16 cellular contexts compared by ENCODE assay signal in the genomic region with DNA sequence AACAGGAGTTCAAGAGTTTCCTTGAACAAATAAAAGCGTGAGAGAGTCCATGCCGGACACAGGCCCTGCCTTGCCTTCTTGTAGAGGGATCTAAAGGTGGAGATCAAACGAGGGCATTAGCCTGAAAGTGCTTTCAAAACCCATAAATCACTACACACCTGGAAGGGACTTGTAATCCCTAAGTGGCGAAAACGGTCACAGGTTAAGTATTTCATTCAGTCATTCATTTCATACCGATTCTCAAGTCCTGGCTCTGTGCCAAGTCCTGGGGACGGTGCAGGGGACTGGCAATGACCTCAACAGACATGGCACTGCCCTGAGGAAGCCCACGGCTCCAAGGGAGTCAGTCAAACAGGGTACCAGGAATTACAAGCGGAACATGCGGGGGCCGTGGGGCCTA. TPM values are rescaled to one million over a fixed set of nuclear protein-coding genes. Genes with fewer than 3 reads are reported as not detected.
DNase-seq lines count a peak whose midpoint lies in the region; ATAC-seq, FAIRE-seq and TF ChIP-seq lines count a peak whose summit lies in the region.
"Had no signal": no experiment of that assay in that cellular context is flagged by ENCODE, and none has a peak within 500 bp of the region (broad histone marks: within the 10 kb centered on the region; RNA-seq: fewer than 3 reads in every experiment).

No MANE protein-coding gene starts in this region.

- ATAC-seq in HCT116 = peak; percentile 31

- H3K4me2 ChIP-seq in HCT116 (ENCODE audit: low read length) (peak overlapping the region; percentile 24), smooth muscle cell (no peak overlapping the region)

- no peak for DNase-seq in HCT116 (ENCODE audit: low read depth, low spot score)
- peak; percentile 15 for DNase-seq in LoVo (ENCODE audit: low spot score)
- no peak for DNase-seq in bronchial epithelial cell (ENCODE audit: low read depth)
- no peak for DNase-seq in nephron progenitor cell
- no peak for DNase-seq in mesenteric fat pad (ENCODE audit: low spot score)
- DNase-seq in smooth muscle cell (lab: John Stamatoyannopoulos, UW; ENCODE audit: unreplicated experiment) = no peak
- DNase-seq in NCI-H2171 (lab: John Stamatoyannopoulos, UW) = no peak
- DNase-seq: BE2C, MM.1S, NCI-H2081 treated with DMSO at 0.1 percent for 48 hours, NCI-H345, NCI-H774, SHP77 treated with DMSO at 0.1 percent for 48 hours had no signal

- H3K4me3 ChIP-seq in HCT116 (replicated peaks in 1 of 2; ENCODE audit: low read depth in 1 of 2, low read length in 2 of 2) = no peak overlapping the region
- no peak overlapping the region for H3K4me3 ChIP-seq in bronchial epithelial cell (ENCODE audit: low read depth, low read length)
- H3K4me3 ChIP-seq in smooth muscle cell = no peak overlapping the region
- H3K4me3 ChIP-seq: GM23248 had no signal

- CTCF ChIA-PET in HCT116 (lab: Charles Lee) = no interaction called here

- no peak for TF ChIP-seq CTCF in HCT116 (IDR thresholded peaks at IDR 0.05 in 2 of 3, conservative IDR thresholded peaks at IDR 0.05 in 1 of 3; ENCODE audit: borderline replicate concordance in 1 of 3, insufficient read depth in 1 of 3, low read depth in 2 of 3, low read length in 2 of 3)
- no peak for TF ChIP-seq CTCF in bronchial epithelial cell (IDR thresholded peaks at IDR 0.05; ENCODE audit: insufficient read depth, low read length, severe bottlenecking)
- TF ChIP-seq CTCF in nephron progenitor cell (IDR thresholded peaks at IDR 0.05) = no peak
- TF ChIP-seq CTCF in smooth muscle cell (IDR thresholded peaks at IDR 0.05; ENCODE audit: borderline replicate concordance, insufficient read depth, poor library complexity, severe bottlenecking) = no peak

- H3K4me1 ChIP-seq in HCT116 (ENCODE audit: control insufficient read depth in 1 of 2, insufficient read depth in 2 of 2, low read length in 2 of 2) = peaks cover 13 to 22% of the 10 kb centered on the region in 2 experiments; a peak in 3 of 4 replicates
- H3K4me1 ChIP-seq in smooth muscle cell (ENCODE audit: low read depth) = peaks cover 7% of the 10 kb centered on the region

- POLR2A ChIA-PET in HCT116 (lab: Charles Lee) = no interaction called here

- RAD21 ChIA-PET in HCT116 (lab: Charles Lee; ENCODE audit: low non-redundant PET in 1 of 2, low total read pairs in 2 of 2, uncharacterized antibody in 2 of 2, unreplicated experiment in 2 of 2) = no interaction called here

- H3K4me3 Mint-ChIP-seq in nephron progenitor cell = no peak overlapping the region
- H3K4me3 Mint-ChIP-seq: CD4-positive, alpha-beta memory T cell had no signal

- H3K27me3 ChIP-seq in HCT116 (ENCODE audit: insufficient read depth, low read length) = no peaks in the 10 kb centered on the region
- no peaks in the 10 kb centered on the region for H3K27me3 ChIP-seq in bronchial epithelial cell (ENCODE audit: control insufficient read depth, insufficient read depth, low read length)
- no peaks in the 10 kb centered on the region for H3K27me3 ChIP-seq in smooth muscle cell (ENCODE audit: low read depth)
- H3K27me3 ChIP-seq: BE2C had no signal

- intact Hi-C loops in HCT116 (cut with micrococcal nuclease) = no loop called here

- H3K79me2 ChIP-seq in HCT116 (ENCODE audit: insufficient read depth, low read length) (peaks cover 26% of the 10 kb centered on the region), smooth muscle cell (ENCODE audit: low read depth) (no peaks in the 10 kb centered on the region)

- peaks cover 13% of the 10 kb centered on the region for H3K4me1 Mint-ChIP-seq in nephron progenitor cell
- H3K4me1 Mint-ChIP-seq: CD4-positive, alpha-beta memory T cell had no signal

- H3K36me3 Mint-ChIP-seq in nephron progenitor cell (ENCODE audit: low read depth) = no peaks in the 10 kb centered on the region
- H3K36me3 Mint-ChIP-seq: CD4-positive, alpha-beta memory T cell had no signal

- H3K9me3 ChIP-seq in HCT116 (ENCODE audit: control insufficient read depth in 1 of 2, insufficient read depth in 1 of 2, low read depth in 1 of 2, low read length in 2 of 2) (no peaks in the 10 kb centered on the region), smooth muscle cell (replicated peaks; ENCODE audit: low read depth) (no peaks in the 10 kb centered on the region)
- H3K9me3 ChIP-seq: BE2C had no signal

- H3F3A ChIP-seq in smooth muscle cell (ENCODE audit: low read depth) = no peaks in the 10 kb centered on the region

- WGBS in smooth muscle cell (ENCODE audit: low lambda C conversion rate) = 79% methylated on average over 11 of the region's 11 CpGs

- H3K9me3 Mint-ChIP-seq in nephron progenitor cell = no peaks in the 10 kb centered on the region

- H3K9me2 ChIP-seq in HCT116 (ENCODE audit: insufficient read depth) = no peaks in the 10 kb centered on the region

- TF ChIP-seq POLR2A in HCT116 (IDR thresholded peaks at IDR 0.05; ENCODE audit: borderline replicate concordance, extremely low read depth, insufficient read depth, insufficient read length) = no peak

- H4K20me1 ChIP-seq in HCT116 (ENCODE audit: insufficient read depth) (no peaks in the 10 kb centered on the region), smooth muscle cell (ENCODE audit: low read depth) (no peaks in the 10 kb centered on the region)

- peak overlapping the region; percentile 4 for H3K27ac ChIP-seq in HCT116 (ENCODE audit: low read depth, low read length)
- H3K27ac ChIP-seq in smooth muscle cell (ENCODE audit: low read depth) = no peak overlapping the region
- H3K27ac ChIP-seq: GM23248, HL-60 had no signal

- peaks cover 15% of the 10 kb centered on the region for H3K27me3 Mint-ChIP-seq in nephron progenitor cell (ENCODE audit: low read depth, poor library complexity)

- no peak overlapping the region for H2AFZ ChIP-seq in HCT116 (ENCODE audit: low read depth, low read length, poor library complexity, severe bottlenecking)
- no peak overlapping the region for H2AFZ ChIP-seq in smooth muscle cell (ENCODE audit: low read depth)
- H2AFZ ChIP-seq: GM23248 had no signal

- FAIRE-seq in bronchial epithelial cell (lab: Jason Lieb, UNC) = peak; percentile 43

- no peak for TF ChIP-seq RAD21 in HCT116 (IDR thresholded peaks at IDR 0.05; ENCODE audit: low read depth)

- no TSS peak for BruUV-seq in HCT116 (replicated peaks; lab: Mats Ljungman, UMichigan)

- H3K36me3 ChIP-seq in HCT116 (ENCODE audit: control insufficient read depth in 1 of 2, insufficient read depth in 2 of 2, low read length in 2 of 2) (no peaks in the 10 kb centered on the region), bronchial epithelial cell (ENCODE audit: control insufficient read depth, insufficient read depth, low read length) (no peaks in the 10 kb centered on the region), smooth muscle cell (ENCODE audit: low read depth) (no peaks in the 10 kb centered on the region)
- H3K36me3 ChIP-seq: BE2C had no signal

- H3K27ac Mint-ChIP-seq in nephron progenitor cell = peak overlapping the region; percentile 51
- H3K27ac Mint-ChIP-seq: CD4-positive, alpha-beta memory T cell had no signal

- no peak overlapping the region; the same call in 1 of the 2 replicates for H3K9ac ChIP-seq in HCT116 (ENCODE audit: low read length)
- no peak overlapping the region for H3K9ac ChIP-seq in smooth muscle cell (ENCODE audit: low read depth)
- H3K9ac ChIP-seq: GM23248 had no signal

TF ChIP-seq in HCT116, 20 proteins besides CTCF, POLR2A, EP300 and RAD21:
- TF ChIP-seq JUND (IDR thresholded peaks at IDR 0.05) = no peak
- TF ChIP-seq TCF7L2 (IDR thresholded peaks at IDR 0.05; ENCODE audit: borderline replicate concordance, extremely low read depth, insufficient read depth, insufficient read length) = peak; percentile 23
- no peak for TF ChIP-seq REST (IDR thresholded peaks at IDR 0.05; ENCODE audit: low read depth)
TF ChIP-seq in HCT116: peak in this region for 1.

RNA-seq across cellular contexts. Expression of gene ELFN2, which starts 26.6 kb away (rescaled TPM):
- total RNA-seq in HCT116 (2021; ENCODE audit: unreplicated experiment) (45.4 TPM), bronchial epithelial cell (0.26 and 0.51 TPM in 2 replicates), mesenteric fat pad (not detected), smooth muscle cell (0.67 and 1.3 TPM in 2 replicates)
- 30.1 TPM in 2 replicates for polyA plus RNA-seq in HCT116 (2012)
- 0.39 and 0.63 TPM in 2 replicates for polyA plus RNA-seq in smooth muscle cell
- polyA plus RNA-seq: CD4-positive, alpha-beta memory T cell had no signal

Comparison
In these comparisons a context has a peak if more than half of its experiments do, and no peak if none do; other contexts are left out.
1. RNA of gene ELFN2, which starts 26.6 kb away (total RNA-seq): 45.4 TPM in HCT116 (single experiment); 0.67 to 1.3 TPM in smooth muscle cell, 0.26 to 0.51 TPM in bronchial epithelial cell and not detected in mesenteric fat pad (single experiment); every median in the first group is over 10 times any median in the second.